ENCODE assay signal across 8 cellular contexts in the genomic region with DNA sequence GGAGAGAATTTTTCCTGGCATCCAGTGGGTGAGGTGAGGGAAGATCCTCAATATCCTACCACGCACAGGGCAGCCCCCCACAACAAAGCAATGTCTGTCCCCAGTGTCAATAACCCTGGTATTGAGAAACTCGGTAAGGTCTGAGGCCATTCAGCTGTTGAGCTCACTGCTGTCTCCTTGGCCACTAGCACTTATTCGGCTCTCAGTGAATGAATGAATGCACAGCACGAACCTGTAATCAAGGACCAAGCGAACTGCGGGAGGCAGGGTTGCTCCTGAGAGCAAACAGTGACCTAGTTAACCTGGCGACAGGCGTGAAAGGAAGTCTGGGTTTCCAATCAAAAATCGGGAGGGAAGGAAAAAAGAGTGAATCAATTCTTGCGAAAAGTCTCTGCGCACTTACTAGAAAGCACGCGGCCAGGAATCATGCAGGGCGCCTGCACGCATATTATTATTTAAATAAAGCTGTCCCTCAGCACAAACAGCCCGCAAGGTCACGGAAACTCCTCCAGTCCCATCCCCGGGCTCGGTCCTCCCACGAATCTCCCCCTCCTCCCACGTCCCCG. TPM values are rescaled to one million over a fixed set of nuclear protein-coding genes. Genes with fewer than 3 reads are reported as not detected.
DNase-seq lines count a peak whose midpoint lies in the region; ATAC-seq, FAIRE-seq and TF ChIP-seq lines count a peak whose summit lies in the region.

No MANE protein-coding gene starts in this region.

- H3K9me3 Mint-ChIP-seq in progenitor cell of endocrine pancreas (ENCODE audit: low read depth): no peaks in the 10 kb centered on the region

- H3K4me3 Mint-ChIP-seq in progenitor cell of endocrine pancreas (ENCODE audit: low read depth): peak overlapping the region; percentile 83

- peak overlapping the region; percentile 97 for H3K27ac Mint-ChIP-seq in progenitor cell of endocrine pancreas

- H3K4me3 ChIP-seq in fibroblast of pulmonary artery (replicated peaks; ENCODE audit: low read depth, low read length): peak overlapping the region; percentile 94

- no peak for TF ChIP-seq CTCF in fibroblast of pulmonary artery (IDR thresholded peaks at IDR 0.05; ENCODE audit: low read length, missing control alignments)
- no peak for TF ChIP-seq CTCF in progenitor cell of endocrine pancreas (IDR thresholded peaks at IDR 0.05; ENCODE audit: unreplicated experiment)

- DNase-seq in GM03348 (ENCODE audit: low spot score) (peak; percentile 22), fibroblast of pulmonary artery (ENCODE audit: low read depth) (no peak), progenitor cell of endocrine pancreas (ENCODE audit: low spot score, unreplicated experiment) (no peak), HPDE6-E6E7 (ENCODE audit: extremely low spot score) (no peak), RCC 7860 (ENCODE audit: low spot score) (no peak)
- DNase-seq in activated effector memory CD4-positive, alpha-beta T cell treated with anti-CD3 and anti-CD28 coated beads, Interleukin-2, amount 50 U/mL, for 16 hours: no peak

- no peaks in the 10 kb centered on the region for H3K27me3 Mint-ChIP-seq in progenitor cell of endocrine pancreas

- H3K4me1 Mint-ChIP-seq in progenitor cell of endocrine pancreas (ENCODE audit: low read depth): peaks cover 8% of the 10 kb centered on the region

- no peak for FAIRE-seq in RCC 7860 (lab: Jason Lieb, UNC)

- H3K36me3 Mint-ChIP-seq in progenitor cell of endocrine pancreas (ENCODE audit: insufficient read depth): peaks cover 8% of the 10 kb centered on the region

- peak; percentile 54 for ATAC-seq in HG02870 (IDR thresholded peaks at IDR 0.05; ENCODE audit: unreplicated experiment)
- ATAC-seq in SK-N-SH treated with all-trans-retinoic acid at 6 μM for 48 hours: peak; percentile 64

TF ChIP-seq in SK-N-SH treated with all-trans-retinoic acid at 6 μM for 48 hours, 23 proteins besides CTCF, POLR2A, EP300 and RAD21:
- TF ChIP-seq OSR1 (CRISPR knock-in tag; IDR thresholded peaks at IDR 0.05) (no peak), ZNF565 (CRISPR knock-in tag; conservative IDR thresholded peaks at IDR 0.05; ENCODE audit: low read depth) (no peak), ESRRG (CRISPR knock-in tag; IDR thresholded peaks at IDR 0.05) (peak; percentile 46; the same call in 1 of the 2 replicates), ZC3H10 (CRISPR knock-in tag; IDR thresholded peaks at IDR 0.05) (no peak), ZFP3 (CRISPR knock-in tag; IDR thresholded peaks at IDR 0.05) (no peak), ARNTL (CRISPR knock-in tag; IDR thresholded peaks at IDR 0.05; ENCODE audit: borderline replicate concordance, low read depth) (no peak)

RNA-seq across cellular contexts. Expression of gene ZSCAN5A, which starts 0.5 kb away (rescaled TPM):
- total RNA-seq in progenitor cell of endocrine pancreas: 15.3 and 19.1 TPM in 2 replicates

RNA-seq across cellular contexts. Expression of gene EDDM13, which starts 41.6 kb away (rescaled TPM):
- total RNA-seq in progenitor cell of endocrine pancreas: not detected in 2 replicates
